In the genomic region with DNA sequence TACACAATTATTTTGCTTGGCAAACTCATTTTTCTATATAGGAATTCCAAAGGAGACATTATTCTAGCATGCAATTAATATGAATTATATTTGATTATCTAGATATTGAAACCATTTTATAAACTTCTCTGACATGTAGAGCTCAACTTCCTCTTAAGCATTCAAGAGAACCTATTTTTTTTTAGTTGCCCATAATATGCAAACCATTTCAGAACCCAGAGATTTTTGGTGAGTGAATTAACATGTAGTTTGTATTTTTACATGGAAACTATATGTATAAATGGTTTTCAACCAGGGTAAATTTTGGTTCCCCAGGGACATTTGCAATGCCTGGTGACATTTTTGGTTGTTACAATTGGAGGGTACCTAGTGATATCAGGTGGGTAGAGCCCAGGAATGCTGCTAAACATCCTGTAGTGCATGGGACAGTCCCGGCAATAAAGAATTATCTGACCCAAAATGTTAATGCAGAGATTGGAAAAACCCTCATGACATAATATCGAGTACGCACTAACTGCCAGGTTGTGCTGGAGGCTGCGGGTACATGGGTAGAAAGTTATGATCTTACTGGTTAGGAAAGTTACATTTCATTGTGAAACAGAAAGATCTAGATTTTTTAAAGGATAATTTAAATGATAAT, we compare ENCODE assay signal across 22 cellular contexts.
DNase-seq lines count a peak whose midpoint lies in the region; ATAC-seq and FAIRE-seq lines count a peak whose summit lies in the region.
"Had no signal": no experiment of that assay in that cellular context is flagged by ENCODE, and none has a peak within 500 bp of the region (broad histone marks: within the 10 kb centered on the region; RNA-seq: fewer than 3 reads in every experiment).

No MANE protein-coding gene starts in this region.

- no peaks in the 10 kb centered on the region for H3K27me3 Mint-ChIP-seq in activated T-helper 17 cell treated with anti-CD3 and anti-CD28 coated beads, Interleukin-2, amount 50 U/mL, for 72 hours
- H3K27me3 Mint-ChIP-seq in memory B cell, result no peaks in the 10 kb centered on the region
- no peaks in the 10 kb centered on the region for H3K27me3 Mint-ChIP-seq in stimulated activated naive B cell treated with anti-CD40 and anti-IgM and Interleukin-4, amounts not matched to agents 10 μg/mL and 1 μg/mL and 100 μg/mL, for 72 hours
- H3K27me3 Mint-ChIP-seq: CD4-positive, CD25-positive, alpha-beta regulatory T cell; CD8-positive, alpha-beta memory T cell had no signal

- H3K9me3 Mint-ChIP-seq in activated T-helper 17 cell treated with anti-CD3 and anti-CD28 coated beads, Interleukin-2, amount 50 U/mL, for 72 hours, result peaks cover 4% of the 10 kb centered on the region
- H3K9me3 Mint-ChIP-seq in memory B cell, result peaks cover 2% of the 10 kb centered on the region
- peaks cover 0 to 10% of the 10 kb centered on the region in 2 donors for H3K9me3 Mint-ChIP-seq in stimulated activated naive B cell treated with anti-CD40 and anti-IgM and Interleukin-4, amounts not matched to agents 10 μg/mL and 1 μg/mL and 100 μg/mL, for 72 hours
- H3K9me3 Mint-ChIP-seq: GM23338 had no signal

- peak; percentile 88 for FAIRE-seq in HTR-8/SVneo (lab: Jason Lieb, UNC)
- FAIRE-seq: GM12891, H54, HepG2 had no signal

- WGBS in aorta, 2 donors, result 96% methylated on average over 4 of the region's 4 CpGs

- no peak overlapping the region for H3K4me3 ChIP-seq in aorta (ENCODE audit: low read length in 2 of 2)
- H3K4me3 ChIP-seq: GM23338 had no signal

- no peaks in the 10 kb centered on the region for H3K27me3 ChIP-seq in aorta (ENCODE audit: control insufficient read depth in 1 of 2, insufficient read depth in 2 of 2, low read length in 1 of 2)
- H3K27me3 ChIP-seq: BE2C had no signal

- H3K4me1 ChIP-seq in aorta (ENCODE audit: control insufficient read depth in 1 of 2, insufficient read depth in 2 of 2, low read length in 2 of 2), result no peaks in the 10 kb centered on the region
- H3K4me1 ChIP-seq: BE2C had no signal

- H3K4me1 Mint-ChIP-seq in activated T-helper 17 cell treated with anti-CD3 and anti-CD28 coated beads, Interleukin-2, amount 50 U/mL, for 72 hours, result no peaks in the 10 kb centered on the region
- H3K4me1 Mint-ChIP-seq in memory B cell, result peaks cover 15% of the 10 kb centered on the region
- H3K4me1 Mint-ChIP-seq in stimulated activated naive B cell treated with anti-CD40 and anti-IgM and Interleukin-4, amounts not matched to agents 10 μg/mL and 1 μg/mL and 100 μg/mL, for 72 hours, result peaks cover 8 to 19% of the 10 kb centered on the region in 2 donors
- H3K4me1 Mint-ChIP-seq: CD8-positive, alpha-beta memory T cell; GM23338 had no signal

- peak; percentile 38 for ATAC-seq in activated T-helper 17 cell treated with anti-CD3 and anti-CD28 coated beads, Interleukin-2, amount 50 U/mL, for 72 hours (replicated peaks)
- ATAC-seq in memory B cell (ENCODE audit: low read depth), result peak; percentile 78
- peak; percentile 94 to 95 for ATAC-seq in stimulated activated naive B cell treated with anti-CD40 and anti-IgM and Interleukin-4, amounts not matched to agents 10 μg/mL and 1 μg/mL and 100 μg/mL, for 72 hours (replicated peaks)
- ATAC-seq in aorta (ENCODE audit: low FRiP score), result no peak
- ATAC-seq: GM23338, HepG2 had no signal

- DNase-seq in HTR-8/SVneo (ENCODE audit: insufficient read length, low spot score) (no peak), memory B cell (ENCODE audit: low spot score in 2 of 2) (peak in 1 of 2 donors; percentile 21), aorta (no peak), NCI-H146 treated with DMSO at 0.1 percent for 48 hours (lab: John Stamatoyannopoulos, UW; ENCODE audit: unreplicated experiment) (no peak), retina (no peak), midbrain (lab: John Stamatoyannopoulos, UW) (no peak)
- peak; percentile 32 for DNase-seq in stimulated activated naive B cell treated with anti-CD40 and anti-IgM and Interleukin-4, amounts not matched to agents 10 μg/mL and 1 μg/mL and 100 μg/mL, for 72 hours
- DNase-seq: BE2C; C1 segment of cervical spinal cord; CD4-positive, CD25-positive, alpha-beta regulatory T cell; CD8-positive, alpha-beta memory T cell; COR-L47; DMS 273 treated with DMSO at 0.1 percent for 48 hours; DMS53; DND-41; EL; HCEC 1CT had no signal

- no peak overlapping the region for H3K27ac ChIP-seq in aorta (ENCODE audit: low read depth in 1 of 2, low read length in 2 of 2)

- H3K27ac Mint-ChIP-seq in activated T-helper 17 cell treated with anti-CD3 and anti-CD28 coated beads, Interleukin-2, amount 50 U/mL, for 72 hours, result no peak overlapping the region
- H3K27ac Mint-ChIP-seq in memory B cell, result peak overlapping the region; percentile 86
- peak overlapping the region; percentile 57 for H3K27ac Mint-ChIP-seq in stimulated activated naive B cell treated with anti-CD40 and anti-IgM and Interleukin-4, amounts not matched to agents 10 μg/mL and 1 μg/mL and 100 μg/mL, for 72 hours
- H3K27ac Mint-ChIP-seq: CD4-positive, CD25-positive, alpha-beta regulatory T cell; CD8-positive, alpha-beta memory T cell; GM23338 had no signal

- H3K4me3 Mint-ChIP-seq in activated T-helper 17 cell treated with anti-CD3 and anti-CD28 coated beads, Interleukin-2, amount 50 U/mL, for 72 hours, result no peak overlapping the region
- peak overlapping the region; percentile 16 for H3K4me3 Mint-ChIP-seq in memory B cell
- H3K4me3 Mint-ChIP-seq in stimulated activated naive B cell treated with anti-CD40 and anti-IgM and Interleukin-4, amounts not matched to agents 10 μg/mL and 1 μg/mL and 100 μg/mL, for 72 hours, result no peak overlapping the region
- H3K4me3 Mint-ChIP-seq: CD4-positive, CD25-positive, alpha-beta regulatory T cell; CD8-positive, alpha-beta memory T cell; GM23338 had no signal

- intact Hi-C loops in aorta (cut with DNase I), result no loop called here

- no peaks in the 10 kb centered on the region for H3K36me3 ChIP-seq in aorta (ENCODE audit: control insufficient read depth in 1 of 2, insufficient read depth in 2 of 2, low read length in 1 of 2)
- H3K36me3 ChIP-seq: BE2C had no signal

- no peaks in the 10 kb centered on the region for H3K36me3 Mint-ChIP-seq in activated T-helper 17 cell treated with anti-CD3 and anti-CD28 coated beads, Interleukin-2, amount 50 U/mL, for 72 hours (ENCODE audit: low read depth)
- H3K36me3 Mint-ChIP-seq in memory B cell, result peaks cover 6% of the 10 kb centered on the region
- H3K36me3 Mint-ChIP-seq in stimulated activated naive B cell treated with anti-CD40 and anti-IgM and Interleukin-4, amounts not matched to agents 10 μg/mL and 1 μg/mL and 100 μg/mL, for 72 hours, result peaks cover 1 to 20% of the 10 kb centered on the region in 2 donors

- H3K9me3 ChIP-seq in aorta (ENCODE audit: control insufficient read depth, low read length), result no peaks in the 10 kb centered on the region
- H3K9me3 ChIP-seq: BE2C had no signal
